In the genomic region with DNA sequence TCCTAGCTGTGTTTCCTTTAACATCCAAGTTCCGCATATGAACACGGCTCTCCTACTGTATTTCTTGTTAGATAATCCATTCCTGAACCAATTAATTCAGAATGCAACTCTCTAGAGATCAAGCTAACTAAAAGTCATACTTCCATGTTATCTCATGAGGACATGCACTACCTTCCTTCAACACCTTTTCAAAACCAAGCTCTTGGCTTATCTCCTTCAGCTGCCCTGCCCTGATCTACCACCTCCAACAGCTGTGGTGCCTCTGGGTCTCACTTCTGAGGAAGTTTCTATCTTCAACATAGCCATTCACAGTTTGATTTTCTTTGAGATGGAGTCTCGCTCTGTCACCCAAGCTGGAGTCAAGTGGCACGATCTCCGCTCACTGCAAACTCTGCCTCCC, we compare ENCODE assay signal across 26 cellular contexts.
"Had no signal": no experiment of that assay in that cellular context is flagged by ENCODE, and none has a peak within 500 bp of the region (broad histone marks: within the 10 kb centered on the region; RNA-seq: fewer than 3 reads in every experiment).

No MANE protein-coding gene starts in this region.

- H3K4me2 ChIP-seq: hepatocyte had no signal

- H3K27me3 ChIP-seq: colonic mucosa, dorsolateral prefrontal cortex, esophagus muscularis mucosa, esophagus squamous epithelium, foreskin keratinocyte, gastrocnemius medialis, gastroesophageal sphincter, heart left ventricle, hepatocyte had no signal

- DNase-seq: colonic mucosa; cortex of kidney; dermis blood vessel endothelial cell; dorsolateral prefrontal cortex; effector CD4-positive, alpha-beta T cell; effector CD8-positive, alpha-beta T cell; effector memory CD4-positive, alpha-beta T cell; effector memory CD8-positive, alpha-beta T cell; endodermal cell; esophagus squamous epithelium; foreskin fibroblast; foreskin keratinocyte; foreskin melanocyte; gastrocnemius medialis; glutamatergic neuron; heart left ventricle had no signal

- H3K9me3 ChIP-seq: colonic mucosa, esophagus muscularis mucosa, esophagus squamous epithelium, gastrocnemius medialis, gastroesophageal sphincter, heart left ventricle had no signal

- H3K4me1 ChIP-seq: colonic mucosa, esophagus muscularis mucosa, foreskin keratinocyte, gastrocnemius medialis, gastroesophageal sphincter, heart left ventricle had no signal

- H3K27ac ChIP-seq: colonic mucosa, coronary artery, dorsolateral prefrontal cortex, epithelial cell of prostate, esophagus muscularis mucosa, esophagus squamous epithelium, foreskin keratinocyte, gastrocnemius medialis, gastroesophageal sphincter, heart left ventricle, hepatocyte had no signal

- H3K4me3 Mint-ChIP-seq: dendritic cell treated with granulocyte-macrophage colony-stimulating factor and Interleukin-4, amounts not matched to agents 40 ng/mL and 50 ng/mL, for 4 days; effector memory CD8-positive, alpha-beta T cell; endodermal cell had no signal

- H3K79me2 ChIP-seq: hepatocyte had no signal

- H3K27me3 Mint-ChIP-seq: dendritic cell treated with granulocyte-macrophage colony-stimulating factor and Interleukin-4, amounts not matched to agents 40 ng/mL and 50 ng/mL, for 4 days; effector memory CD8-positive, alpha-beta T cell had no signal

- H2AFZ ChIP-seq: hepatocyte had no signal

- H3K4me1 Mint-ChIP-seq: endodermal cell had no signal

- FAIRE-seq: colon, endometrium, frontal cortex had no signal

- H3K4me3 ChIP-seq: colonic mucosa, coronary artery, dorsolateral prefrontal cortex, esophagus muscularis mucosa, esophagus squamous epithelium, gastrocnemius medialis, gastroesophageal sphincter, heart left ventricle, hepatocyte had no signal

- H3K9me3 Mint-ChIP-seq: dendritic cell treated with granulocyte-macrophage colony-stimulating factor and Interleukin-4, amounts not matched to agents 40 ng/mL and 50 ng/mL, for 4 days; effector memory CD8-positive, alpha-beta T cell; endodermal cell had no signal

- H3K27ac Mint-ChIP-seq: dendritic cell treated with granulocyte-macrophage colony-stimulating factor and Interleukin-4, amounts not matched to agents 40 ng/mL and 50 ng/mL, for 4 days; effector memory CD8-positive, alpha-beta T cell; endodermal cell had no signal

- ATAC-seq: effector memory CD8-positive, alpha-beta T cell; esophagus mucosa; foreskin keratinocyte; gastrocnemius medialis; gastroesophageal sphincter; heart left ventricle had no signal
